In genomic region chr14:75711796-75712211, GRCh38 we compare ENCODE assay signal across 8 cellular contexts. TPM values are rescaled to one million over a fixed set of nuclear protein-coding genes. Genes with fewer than 3 reads are reported as not detected.
DNase-seq lines count a peak whose midpoint lies in the region; ATAC-seq and TF ChIP-seq lines count a peak whose summit lies in the region.

No MANE protein-coding gene starts in this region.

- H3K4me1 ChIP-seq in CD8-positive, alpha-beta T cell (ENCODE audit: insufficient read depth, low read length), result no peaks in the 10 kb centered on the region

- no peak overlapping the region for H3K27ac ChIP-seq in CD8-positive, alpha-beta T cell (ENCODE audit: low read depth, low read length)

- no peak for TF ChIP-seq CTCF in GM10248 (IDR thresholded peaks at IDR 0.05; ENCODE audit: control extremely low read depth, extremely low read depth, low read depth, missing control alignments)
- no peak for TF ChIP-seq CTCF in cardiac fibroblast (IDR thresholded peaks at IDR 0.05; ENCODE audit: low read depth, low read length)
- no peak for TF ChIP-seq CTCF in kidney epithelial cell (IDR thresholded peaks at IDR 0.05; ENCODE audit: insufficient read depth, low read length, poor library complexity, severe bottlenecking)
- no peak for TF ChIP-seq CTCF in CD8-positive, alpha-beta T cell (IDR thresholded peaks at IDR 0.05)

- no peaks in the 10 kb centered on the region for H3K27me3 Mint-ChIP-seq in CD8-positive, alpha-beta T cell (ENCODE audit: low read depth)

- no peaks in the 10 kb centered on the region for H3K27me3 ChIP-seq in kidney epithelial cell (ENCODE audit: control insufficient read depth, insufficient read depth, low read length)
- no peaks in the 10 kb centered on the region for H3K27me3 ChIP-seq in CD8-positive, alpha-beta T cell (ENCODE audit: insufficient read depth, low read length)

- CTCF ChIA-PET in GM10248 (lab: Yijun Ruan, JAX), result interaction anchor here (1.0 to 6.7 kb wide), 24 partner anchors 9 to 726 kb away, joined by 3 to 216 read pairs (median 12); partner anchors contain the start of genes IFT43 and TGFB3
- CTCF ChIA-PET in CD8-positive, alpha-beta T cell (lab: Charles Lee), result interaction anchor here (3.6 to 5.6 kb wide), 2 partner anchors 271 to 641 kb away, joined by 27 to 113 read pairs; partner anchors contain the start of genes IFT43 and TGFB3

- no peak overlapping the region for H3K4me3 Mint-ChIP-seq in CD8-positive, alpha-beta T cell

- H3K4me3 ChIP-seq in cardiac fibroblast (replicated peaks in 1 of 2; ENCODE audit: low read depth in 2 of 2, low read length in 2 of 2) (no peak overlapping the region), kidney epithelial cell (ENCODE audit: low read depth, low read length) (no peak overlapping the region)
- H3K4me3 ChIP-seq in CD8-positive, alpha-beta T cell (ENCODE audit: low read depth, low read length), result no peak overlapping the region

- no peaks in the 10 kb centered on the region for H3K36me3 ChIP-seq in kidney epithelial cell (ENCODE audit: control insufficient read depth, insufficient read depth, low read length)
- no peaks in the 10 kb centered on the region for H3K36me3 ChIP-seq in CD8-positive, alpha-beta T cell (ENCODE audit: insufficient read depth, low read length)

- peak; percentile 13 for DNase-seq in GM10248 (ENCODE audit: extremely low spot score)
- DNase-seq in HuH-7 (ENCODE audit: low spot score), result peak; percentile 42
- peak; percentile 84 to 89 for DNase-seq in cardiac fibroblast (ENCODE audit: low read depth in 2 of 2)
- peak; percentile 98 for DNase-seq in kidney epithelial cell (ENCODE audit: low read depth)
- DNase-seq in superior temporal gyrus (ENCODE audit: extremely low spot score), result peak; percentile 92
- no peak for DNase-seq in CD8-positive, alpha-beta T cell
- DNase-seq in KG1 (lab: John Stamatoyannopoulos, UW), result no peak
- DNase-seq in Kasumi-1 (lab: John Stamatoyannopoulos, UW), result no peak

- POLR2A ChIA-PET in GM10248 (lab: Yijun Ruan, JAX), result no interaction called here
- POLR2A ChIA-PET in CD8-positive, alpha-beta T cell (lab: Charles Lee), result no interaction called here

- ATAC-seq in CD8-positive, alpha-beta T cell, result no peak

- no peaks in the 10 kb centered on the region for H3K9me3 Mint-ChIP-seq in CD8-positive, alpha-beta T cell

- H3K36me3 Mint-ChIP-seq in CD8-positive, alpha-beta T cell, result peaks cover 22% of the 10 kb centered on the region

- no peaks in the 10 kb centered on the region for H3K9me3 ChIP-seq in CD8-positive, alpha-beta T cell (ENCODE audit: low read length)

- no peak overlapping the region for H3K27ac Mint-ChIP-seq in CD8-positive, alpha-beta T cell

- no peaks in the 10 kb centered on the region for H3K4me1 Mint-ChIP-seq in CD8-positive, alpha-beta T cell (ENCODE audit: low read depth)

- intact Hi-C loops in CD8-positive, alpha-beta T cell (cut with DNase I, micrococcal nuclease), result loop anchor here in 1 of 2 experiments (10.0 kb wide), 1 partner anchor 193 kb away; no protein-coding TSS in a partner anchor

RNA-seq across cellular contexts. Expression of gene TTLL5, which starts 50.8 kb away (rescaled TPM):
- 16.5 and 24.7 TPM in 2 replicates for total RNA-seq in kidney epithelial cell
- 10 to 100 TPM; 17.6 to 17.7 TPM for total RNA-seq in CD8-positive, alpha-beta T cell

RNA-seq across cellular contexts. Expression of gene ERG28, which starts 51.1 kb away (rescaled TPM):
- 14.8 and 16.2 TPM in 2 replicates for total RNA-seq in kidney epithelial cell
- total RNA-seq in CD8-positive, alpha-beta T cell, result 1 to 10 TPM; 6.6 to 6.7 TPM

Comparison
In these comparisons a context has a peak if more than half of its experiments do, and no peak if none do; other contexts are left out.
1. DNase-seq: peak in GM10248 (single experiment), HuH-7 (single experiment), cardiac fibroblast (2 of 2), kidney epithelial cell (single experiment) and superior temporal gyrus (single experiment); none in CD8-positive, alpha-beta T cell (0 of 7), KG1 (single experiment) and Kasumi-1 (0 of 2).